In the genomic region with DNA sequence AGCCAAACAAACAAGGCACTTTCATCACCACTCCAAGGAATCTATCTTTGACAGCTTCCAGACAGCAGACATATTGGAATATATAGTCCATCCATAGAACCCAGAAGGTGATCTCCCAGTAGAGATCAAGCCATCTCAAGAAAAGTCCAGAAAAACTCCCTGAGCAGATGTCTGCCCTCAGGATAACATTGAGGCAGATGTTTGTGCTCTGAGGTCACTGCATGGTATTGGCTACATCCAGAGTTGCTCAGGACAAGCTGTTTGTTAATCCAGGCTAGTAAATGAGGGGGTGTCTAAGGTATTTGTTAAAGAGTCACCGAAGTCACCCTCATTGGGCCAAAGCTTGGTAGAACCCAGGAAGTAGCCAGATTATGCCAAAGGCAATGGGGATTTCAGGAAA, we compare ENCODE assay signal across 14 cellular contexts.
DNase-seq lines count a peak whose midpoint lies in the region; ATAC-seq and TF ChIP-seq lines count a peak whose summit lies in the region.
"Had no signal": no experiment of that assay in that cellular context is flagged by ENCODE, and none has a peak within 500 bp of the region (broad histone marks: within the 10 kb centered on the region; RNA-seq: fewer than 3 reads in every experiment).

No MANE protein-coding gene starts in this region.

- H3K36me3 ChIP-seq in IMR-90 (ENCODE audit: control insufficient read depth, insufficient read depth, low read length) (no peaks in the 10 kb centered on the region), mammary epithelial cell (ENCODE audit: insufficient read depth, low read length) (no peaks in the 10 kb centered on the region), trophoblast cell (ENCODE audit: control insufficient read depth in 1 of 2, insufficient read depth in 2 of 2, low read length in 2 of 2) (no peaks in the 10 kb centered on the region)

- no peak for TF ChIP-seq POLR2A in IMR-90 (IDR thresholded peaks at IDR 0.05; ENCODE audit: low read depth, low read length)

- H3K18ac ChIP-seq in IMR-90 (ENCODE audit: low read depth, low read length) (no peak overlapping the region), trophoblast cell (ENCODE audit: low read length) (no peak overlapping the region)

- H3K79me2 ChIP-seq in mammary epithelial cell (ENCODE audit: insufficient read depth, low read length) (no peaks in the 10 kb centered on the region), trophoblast cell (ENCODE audit: control insufficient read depth, insufficient read depth, low read length, poor library complexity) (no peaks in the 10 kb centered on the region)

- no peaks in the 10 kb centered on the region for H3K27me3 ChIP-seq in IMR-90 (ENCODE audit: control insufficient read depth, insufficient read depth, low read length)
- H3K27me3 ChIP-seq in mammary epithelial cell (ENCODE audit: insufficient read depth, low read length): no peaks in the 10 kb centered on the region
- no peaks in the 10 kb centered on the region for H3K27me3 ChIP-seq in trophoblast cell (ENCODE audit: insufficient read depth, low read length)

- H2BK20ac ChIP-seq in IMR-90 (ENCODE audit: low read depth, low read length): no peak overlapping the region; the same call in 1 of the 2 replicates

- no peak for ATAC-seq in IMR-90 (ENCODE audit: low read depth)
- ATAC-seq in omental fat pad (ENCODE audit: low FRiP score): no peak
- ATAC-seq: GM12878, GM23338, HCT116 had no signal

- no peaks in the 10 kb centered on the region; the same call in 1 of the 2 replicates for H3K9me3 ChIP-seq in IMR-90 (ENCODE audit: control insufficient read depth, insufficient read depth, low read length)
- peaks cover 24% of the 10 kb centered on the region for H3K9me3 ChIP-seq in mammary epithelial cell (replicated peaks; ENCODE audit: insufficient read depth, low read length)
- H3K9me3 ChIP-seq in trophoblast cell (ENCODE audit: insufficient read depth, low read depth, low read length): no peaks in the 10 kb centered on the region

- H2BK5ac ChIP-seq in IMR-90 (ENCODE audit: low read depth, low read length, poor library complexity, severe bottlenecking) (no peak overlapping the region), trophoblast cell (ENCODE audit: low read depth, low read length, poor library complexity) (no peak overlapping the region)

- H3K4ac ChIP-seq in IMR-90 (ENCODE audit: low read depth, low read length): 0 out of 2 replicates have a peak overlapping the region, but pooled peaks have one; percentile 16
- H3K4ac ChIP-seq in trophoblast cell (ENCODE audit: low read depth, low read length): no peak overlapping the region

- no peak for TF ChIP-seq RAD21 in IMR-90 (IDR thresholded peaks at IDR 0.05; ENCODE audit: low read length)

- intact Hi-C loops in IMR-90 (cut with micrococcal nuclease): no loop called here
- intact Hi-C loops in mammary epithelial cell (cut with micrococcal nuclease): loop anchor here (10.0 kb wide), 2 partner anchors 411 to 429 kb away; no protein-coding TSS in a partner anchor

- H3K4me1 ChIP-seq in IMR-90 (ENCODE audit: control insufficient read depth, insufficient read depth, low read length) (peaks cover 20% of the 10 kb centered on the region), mammary epithelial cell (ENCODE audit: insufficient read depth, low read length) (peaks cover 49% of the 10 kb centered on the region), trophoblast cell (ENCODE audit: control insufficient read depth in 1 of 2, insufficient read depth in 2 of 2, low read length in 2 of 2) (peaks cover 0 to 13% of the 10 kb centered on the region in 2 experiments)

- H2AK9ac ChIP-seq in IMR-90 (replicated peaks; ENCODE audit: low read depth, low read length, poor library complexity): no peak overlapping the region

- H2AK5ac ChIP-seq in IMR-90 (ENCODE audit: low read depth, low read length) (no peak overlapping the region), trophoblast cell (ENCODE audit: low read length) (no peak overlapping the region)

- H3K4me2 ChIP-seq in IMR-90 (ENCODE audit: low read depth, low read length): no peak overlapping the region
- no peak overlapping the region for H3K4me2 ChIP-seq in mammary epithelial cell (ENCODE audit: insufficient read depth, low read depth, low read length)
- no peak overlapping the region for H3K4me2 ChIP-seq in trophoblast cell (ENCODE audit: low read length)
- H3K4me2 ChIP-seq: GM23338 had no signal

- H4K12ac ChIP-seq in trophoblast cell (ENCODE audit: low read depth, low read length): no peak overlapping the region

- H4K20me1 ChIP-seq in IMR-90 (ENCODE audit: insufficient read depth, low read length): no peaks in the 10 kb centered on the region
- H4K20me1 ChIP-seq in mammary epithelial cell (ENCODE audit: insufficient read depth, low read length): no peaks in the 10 kb centered on the region

- no peaks in the 10 kb centered on the region for H3K79me1 ChIP-seq in IMR-90 (ENCODE audit: low read depth in 1 of 2, low read length in 2 of 2)
- H3K79me1 ChIP-seq in trophoblast cell (ENCODE audit: low read length): peaks cover 3% of the 10 kb centered on the region

- CTCF ChIA-PET in IMR-90 (lab: Yijun Ruan, JAX) (interaction anchor here (0.6 kb wide), 1 partner anchor 280 kb away, joined by 4 read pairs; no protein-coding TSS in a partner anchor), mammary epithelial cell (lab: Charles Lee; ENCODE audit: low non-redundant PET) (no interaction called here)

- H2BK15ac ChIP-seq in IMR-90 (ENCODE audit: low read depth, low read length): no peak overlapping the region

- TF ChIP-seq CTCF in IMR-90 (conservative IDR thresholded peaks at IDR 0.05; ENCODE audit: low read depth, low read length) (no peak), mammary epithelial cell (conservative IDR thresholded peaks at IDR 0.05 in 1 of 2, IDR thresholded peaks at IDR 0.05 in 1 of 2; ENCODE audit: extremely low read depth in 1 of 2, insufficient read depth in 1 of 2, low read depth in 1 of 2, low read length in 2 of 2) (no peak), omental fat pad (IDR thresholded peaks at IDR 0.05) (no peak), coronary artery (IDR thresholded peaks at IDR 0.05) (no peak)

- H4K5ac ChIP-seq in IMR-90 (ENCODE audit: low read depth, low read length): no peak overlapping the region

- POLR2A ChIA-PET in IMR-90 (lab: Charles Lee; ENCODE audit: unreplicated experiment): no interaction called here

- no peak overlapping the region for H2BK12ac ChIP-seq in trophoblast cell (ENCODE audit: low read length)

- no peak overlapping the region for H3K27ac ChIP-seq in IMR-90 (ENCODE audit: insufficient read depth, low read length)
- no peak overlapping the region for H3K27ac ChIP-seq in mammary epithelial cell (ENCODE audit: insufficient read depth, low read depth, low read length)
- H3K27ac ChIP-seq in trophoblast cell (ENCODE audit: low read depth, low read length): no peak overlapping the region
- no peak overlapping the region for H3K27ac ChIP-seq in coronary artery

- 0 out of 2 replicates have a peak overlapping the region, but pooled peaks have one; percentile 28 for H2BK120ac ChIP-seq in IMR-90 (ENCODE audit: low read depth, low read length)
- H2BK120ac ChIP-seq in trophoblast cell (ENCODE audit: insufficient read depth, low read length, poor library complexity): no peak overlapping the region

- H2AFZ ChIP-seq in IMR-90 (replicated peaks; ENCODE audit: low read length, poor library complexity) (no peak overlapping the region), mammary epithelial cell (ENCODE audit: low read depth, low read length) (peak overlapping the region; percentile 22), trophoblast cell (ENCODE audit: insufficient read depth, low read length, poor library complexity) (no peak overlapping the region)
- H2AFZ ChIP-seq: GM23338 had no signal

- H3K9me1 ChIP-seq in IMR-90 (ENCODE audit: insufficient read depth, low read length): peaks cover 16% of the 10 kb centered on the region

- no peak overlapping the region for H3K9ac ChIP-seq in IMR-90 (ENCODE audit: low read depth, low read length)
- no peak overlapping the region for H3K9ac ChIP-seq in mammary epithelial cell (ENCODE audit: insufficient read depth, low read length)
- no peak overlapping the region for H3K9ac ChIP-seq in trophoblast cell (ENCODE audit: low read length)

- WGBS in IMR-90 (ENCODE audit: extremely low coverage in 2 of 2, insufficient read length in 1 of 2), 2 experiments: no CpG with 5 or more reads among the region's 1 CpG
- 13% methylated on average over 1 of the region's 1 CpG for WGBS in mammary epithelial cell (ENCODE audit: low coverage, missing lambda C conversion rate)
- WGBS in trophoblast cell (ENCODE audit: extremely low coverage, insufficient coverage, insufficient read length): no CpG with 5 or more reads among the region's 1 CpG

- dilution Hi-C loops in IMR-90 (cut with HindIII; ENCODE audit: low sequenced_read_pairs, unreplicated experiment): no loop called here
- dilution Hi-C loops in mammary epithelial cell (cut with HindIII; ENCODE audit: low sequenced_read_pairs): no loop called here

- no peak overlapping the region for H3K56ac ChIP-seq in IMR-90 (ENCODE audit: extremely low read depth, insufficient read depth, low read length)

- H3K4me3 ChIP-seq in IMR-90 (ENCODE audit: insufficient read depth, low read depth, low read length) (no peak overlapping the region), mammary epithelial cell (replicated peaks in 1 of 3; ENCODE audit: insufficient read depth in 1 of 3, low read depth in 2 of 3, low read length in 3 of 3) (no peak overlapping the region), trophoblast cell (ENCODE audit: low read depth, low read length) (no peak overlapping the region), coronary artery (no peak overlapping the region)
- H3K4me3 ChIP-seq: GM12878, GM23338 had no signal

- in situ Hi-C loops in IMR-90 (cut with MboI; ENCODE audit: low sequenced_read_pairs): loop anchor here (10.0 kb wide), 1 partner anchor 311 kb away; no protein-coding TSS in a partner anchor
- in situ Hi-C loops in mammary epithelial cell (cut with MboI; ENCODE audit: low sequenced_read_pairs in 2 of 2): loop anchor here in 1 of 2 donors (25.0 kb wide), 1 partner anchor 559 kb away; a partner anchor contains a TSS

- BruUV-seq in IMR-90 (replicated peaks; lab: Mats Ljungman, UMichigan) (no TSS peak), mammary epithelial cell (replicated peaks; lab: Mats Ljungman, UMichigan) (no TSS peak)

- H3K23ac ChIP-seq in IMR-90 (ENCODE audit: low read depth, low read length) (no peak overlapping the region), trophoblast cell (ENCODE audit: low read length) (no peak overlapping the region)

- H3K14ac ChIP-seq in IMR-90 (replicated peaks; ENCODE audit: low read depth, low read length): no peak overlapping the region; the same call in 1 of the 2 replicates
- no peak overlapping the region for H3K14ac ChIP-seq in trophoblast cell (ENCODE audit: low read length)

- H4K8ac ChIP-seq in IMR-90 (ENCODE audit: low read depth in 2 of 2, low read length in 2 of 2): no peak overlapping the region
- H4K8ac ChIP-seq in trophoblast cell (ENCODE audit: low read depth, low read length): no peak overlapping the region

- no peak overlapping the region; the same call in 1 of the 2 replicates for H4K91ac ChIP-seq in IMR-90 (ENCODE audit: insufficient read depth, low read depth, low read length)
- no peak overlapping the region for H4K91ac ChIP-seq in trophoblast cell (ENCODE audit: low read depth, low read length)

- DNase-seq in EL (peak; percentile 47), IMR-90 (no peak), mammary epithelial cell (peak; percentile 33), trophoblast cell (peak; percentile 20 to 61), omental fat pad (ENCODE audit: low spot score) (no peak), coronary artery (ENCODE audit: low spot score) (no peak)
- DNase-seq: C1 segment of cervical spinal cord, COR-L47, DMS53, DMS79 treated with DMSO at 0.1 percent for 48 hours, H9 had no signal

Comparison
In these comparisons a context has a peak if more than half of its experiments do, and no peak if none do; other contexts are left out.
1. DNase-seq: peak in EL (single experiment), mammary epithelial cell (single experiment) and trophoblast cell (2 of 2); none in IMR-90 (single experiment), omental fat pad (single experiment) and coronary artery (single experiment).